ENCODE assay signal across 1 cellular context in genomic region chr9:4714266-4715016, GRCh38.
TF ChIP-seq lines count a peak whose summit lies in the region.

No MANE protein-coding gene starts in this region.

TF ChIP-seq in endothelial cell of umbilical vein, 7 proteins besides CTCF, POLR2A, EP300 and RAD21:
- TF ChIP-seq POLR2AphosphoS5 (IDR thresholded peaks at IDR 0.05; ENCODE audit: insufficient read depth, low read depth, low read length): no peak
- TF ChIP-seq MYC (IDR thresholded peaks at IDR 0.05; ENCODE audit: low read depth, low read length): no peak
- TF ChIP-seq JUN (IDR thresholded peaks at IDR 0.05; ENCODE audit: borderline replicate concordance, insufficient read depth, insufficient read length, low read depth): no peak
- TF ChIP-seq GATA2 (IDR thresholded peaks at IDR 0.05; ENCODE audit: insufficient read depth, insufficient read length, low read depth, low read length): no peak
- no peak for TF ChIP-seq EZH2 (IDR thresholded peaks at IDR 0.05; ENCODE audit: borderline replicate concordance, low read depth, low read length, severe bottlenecking)
- TF ChIP-seq FOS (IDR thresholded peaks at IDR 0.05; ENCODE audit: borderline replicate concordance, insufficient read depth, low read length): no peak
- no peak for TF ChIP-seq MAX (IDR thresholded peaks at IDR 0.05; ENCODE audit: insufficient read depth, insufficient read length)
